21 cellular contexts compared by ENCODE assay signal in the genomic region with DNA sequence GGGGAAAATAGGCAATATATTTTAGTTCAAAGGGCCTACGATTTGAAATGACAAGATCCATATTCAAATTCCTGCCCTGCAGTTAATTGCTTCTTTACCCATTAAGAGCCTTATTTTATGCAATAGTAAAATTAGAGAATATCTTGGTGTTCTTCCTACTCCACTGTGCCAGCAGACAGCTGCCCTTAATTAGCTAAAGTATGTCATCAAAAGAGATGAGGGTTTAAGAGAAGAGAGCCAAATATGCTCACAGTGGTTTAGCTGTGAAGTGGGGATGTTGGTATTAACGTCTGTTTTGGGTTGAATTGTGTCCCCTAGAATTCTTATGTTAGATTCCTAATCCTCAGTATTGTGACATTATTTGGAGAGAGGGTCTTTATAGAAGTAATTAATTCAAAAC.
"Had no signal": no experiment of that assay in that cellular context is flagged by ENCODE, and none has a peak within 500 bp of the region (broad histone marks: within the 10 kb centered on the region; RNA-seq: fewer than 3 reads in every experiment).

No MANE protein-coding gene starts in this region.

- H3K9me3 ChIP-seq: SJCRH30, SK-N-SH had no signal

- H3K27ac ChIP-seq: RWPE1, SJCRH30, WERI-Rb-1 had no signal

- H3K4me3 ChIP-seq: K562, SJCRH30 had no signal

- H3K36me3 ChIP-seq: SJCRH30, WERI-Rb-1 had no signal

- H3K9ac ChIP-seq: SK-N-SH had no signal

- H3K9me2 ChIP-seq: SK-N-SH had no signal

- H3K4me2 ChIP-seq: SK-N-SH had no signal

- H3K4me1 ChIP-seq: SJCRH30 had no signal

- DNase-seq: activated CD4-positive, alpha-beta T cell treated with anti-CD3 and anti-CD28 coated beads for 36 hours; activated CD8-positive, alpha-beta memory T cell treated with anti-CD3 and anti-CD28 coated beads, Interleukin-2, amount 50 U/mL, for 4 hours; activated CD8-positive, alpha-beta T cell treated with anti-CD3 and anti-CD28 coated beads for 36 hours; activated gamma-delta T cell treated with Interleukin-2 at 50 U/mL for 16 hours; activated naive CD4-positive, alpha-beta T cell treated with anti-CD3 and anti-CD28 coated beads, Interleukin-2, amount 50 U/mL, for 16 hours; activated naive CD8-positive, alpha-beta T cell treated with anti-CD3 and anti-CD28 coated beads, Interleukin-2, amount 10 ng/mL, durations not matched to agents 7 days and 5 days; activated T-cell treated with anti-CD3 and anti-CD28 coated beads, Interleukin-2, amount 50 U/mL, for 72 hours; Kasumi-1; NCI-H1048; NCI-H146; NCI-H187 treated with DMSO at 0.1 percent for 48 hours; NCI-H345; NCI-H510A; NCI-H748 treated with DMSO at 0.1 percent for 48 hours; Right ventricle myocardium superior; SJCRH30; SK-N-SH; T-helper 1 cell; WERI-Rb-1 had no signal

- H3K27me3 ChIP-seq: SJCRH30 had no signal
